ENCODE assay signal across 34 cellular contexts in the genomic region with DNA sequence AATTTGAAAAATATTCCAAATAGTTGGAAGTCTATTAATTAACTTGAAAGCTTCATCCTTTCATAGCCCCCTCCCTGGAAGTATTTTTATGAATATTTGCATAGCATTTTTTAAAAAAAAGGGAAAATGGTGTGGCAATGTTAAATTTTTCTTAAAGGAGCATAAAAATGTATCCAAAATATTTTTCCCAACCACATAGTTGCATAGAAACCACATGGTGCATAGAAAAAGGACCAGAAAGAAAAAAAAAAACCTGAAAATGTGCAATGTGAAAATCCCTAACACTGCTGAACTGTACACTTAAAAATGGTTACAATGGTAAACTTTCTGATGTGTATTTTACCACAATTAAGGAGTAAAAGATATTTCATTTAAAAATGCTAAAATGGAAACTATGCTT.
"Had no signal": no experiment of that assay in that cellular context is flagged by ENCODE, and none has a peak within 500 bp of the region (broad histone marks: within the 10 kb centered on the region; RNA-seq: fewer than 3 reads in every experiment).

No MANE protein-coding gene starts in this region.

- H3K36me3 ChIP-seq: adrenal gland, ascending aorta, brain microvascular endothelial cell, breast epithelium, cardiac muscle cell had no signal

- ATAC-seq: activated naive CD4-positive, alpha-beta T cell treated with anti-CD3 and anti-CD28 coated beads, Interleukin-2, amount 50 U/mL, for 72 hours; activated naive CD8-positive, alpha-beta T cell treated with anti-CD3 and anti-CD28 coated beads, Interleukin-2, amount 50 U/mL, for 24 hours; activated T-cell treated with anti-CD3 and anti-CD28 coated beads, Interleukin-2, amount 50 U/mL, for 4 hours; activated T-cell treated with anti-CD3 and anti-CD28 coated beads, Interleukin-2, amount 50 U/mL, for 72 hours; activated T-helper 17 cell treated with anti-CD3 and anti-CD28 coated beads, Interleukin-2, amount 50 U/mL, for 72 hours; body of pancreas had no signal

- H3K9me3 ChIP-seq: adrenal gland, ascending aorta, body of pancreas, breast epithelium had no signal

- H3K27me3 ChIP-seq: adrenal gland, ascending aorta, body of pancreas, breast epithelium, cardiac muscle cell had no signal

- FAIRE-seq: astrocyte, bronchial epithelial cell had no signal

- H3K4me3 ChIP-seq: adrenal gland, ascending aorta, body of pancreas, breast epithelium, cardiac muscle cell had no signal

- H3K27ac ChIP-seq: adrenal gland, ascending aorta, body of pancreas, brain microvascular endothelial cell, breast epithelium, cardiac muscle cell had no signal

- H3K4me1 ChIP-seq: adrenal gland, ascending aorta, breast epithelium had no signal

- DNase-seq: activated effector memory CD4-positive, alpha-beta T cell treated with anti-CD3 and anti-CD28 coated beads, Interleukin-2, amount 50 U/mL, for 16 hours; activated effector memory CD4-positive, alpha-beta T cell treated with Interleukin-2 at 50 U/mL for 16 hours; activated gamma-delta T cell; activated gamma-delta T cell treated with Interleukin-2 at 50 U/mL for 16 hours; activated naive CD4-positive, alpha-beta T cell; activated naive CD4-positive, alpha-beta T cell treated with anti-CD3 and anti-CD28 coated beads for 36 hours; activated naive CD4-positive, alpha-beta T cell treated with anti-CD3 and anti-CD28 coated beads, Interleukin-2, amount 10 ng/mL, durations not matched to agents 7 days and 5 days; activated naive CD4-positive, alpha-beta T cell treated with anti-CD3 and anti-CD28 coated beads, Interleukin-2, amount 50 U/mL, for 16 hours; activated naive CD4-positive, alpha-beta T cell treated with Interleukin-2 at 50 U/mL for 16 hours; activated naive CD8-positive, alpha-beta T cell treated with anti-CD3 and anti-CD28 coated beads for 36 hours; activated naive CD8-positive, alpha-beta T cell treated with anti-CD3 and anti-CD28 coated beads, Interleukin-2, amount 10 ng/mL, durations not matched to agents 7 days and 5 days; activated naive CD8-positive, alpha-beta T cell treated with anti-CD3 and anti-CD28 coated beads, Interleukin-2, amount 50 U/mL, for 24 hours; activated T-cell treated with anti-CD3 and anti-CD28 coated beads, Interleukin-2, amount 50 U/mL, for 1 hour; activated T-cell treated with anti-CD3 and anti-CD28 coated beads, Interleukin-2, amount 50 U/mL, for 24 hours; activated T-cell treated with anti-CD3 and anti-CD28 coated beads, Interleukin-2, amount 50 U/mL, for 4 hours; activated T-cell treated with anti-CD3 and anti-CD28 coated beads, Interleukin-2, amount 50 U/mL, for 48 hours; activated T-cell treated with anti-CD3 and anti-CD28 coated beads, Interleukin-2, amount 50 U/mL, for 72 hours; adrenal gland; amniotic stem cell; amygdala; anterior cingulate cortex; aorta; body of pancreas; brain microvascular endothelial cell; caudate nucleus; central memory CD4-positive, alpha-beta T cell; cerebellar nuclear complex had no signal
